In genomic region chr17:80421381-80422090, GRCh38 we compare ENCODE assay signal across 21 cellular contexts. TPM values are rescaled to one million over a fixed set of nuclear protein-coding genes. Genes with fewer than 3 reads are reported as not detected.
DNase-seq lines count a peak whose midpoint lies in the region; TF ChIP-seq lines count a peak whose summit lies in the region.
"Had no signal": no experiment of that assay in that cellular context is flagged by ENCODE, and none has a peak within 500 bp of the region (broad histone marks: within the 10 kb centered on the region; RNA-seq: fewer than 3 reads in every experiment).

No MANE protein-coding gene starts in this region.

- 87% methylated on average over 16 of the region's 20 CpGs for WGBS in mesenchymal stem cell

- H3K4me3 ChIP-seq in WERI-Rb-1 (ENCODE audit: low read depth, low read length) (no peak overlapping the region), mesenchymal stem cell (ENCODE audit: insufficient read depth in 1 of 2, low read depth in 1 of 2, low read length in 2 of 2) (no peak overlapping the region)
- H3K4me3 ChIP-seq: dorsolateral prefrontal cortex, right lobe of liver, upper lobe of right lung had no signal

- no peak overlapping the region for H2AFZ ChIP-seq in mesenchymal stem cell (ENCODE audit: low read depth, low read length)

- no peak overlapping the region for H2BK5ac ChIP-seq in mesenchymal stem cell (ENCODE audit: low read depth, low read length, poor library complexity, severe bottlenecking)

- H3K27ac ChIP-seq in WERI-Rb-1 (peak overlapping the region; percentile 30), mesenchymal stem cell (ENCODE audit: low read length, poor library complexity, severe bottlenecking) (no peak overlapping the region)
- H3K27ac ChIP-seq: 22Rv1, dorsolateral prefrontal cortex, right lobe of liver, upper lobe of right lung had no signal

- DNase-seq in NCI-H2029 (lab: John Stamatoyannopoulos, UW) (peak; percentile 25), NCI-H2029 treated with DMSO at 0.1 percent for 48 hours (lab: John Stamatoyannopoulos, UW) (no peak), GM20000 (ENCODE audit: low spot score) (peak; percentile 6), WERI-Rb-1 (peak; percentile 76), mesenchymal stem cell (no peak), NCI-H1092 (lab: John Stamatoyannopoulos, UW) (no peak), DMS79 treated with DMSO at 0.1 percent for 48 hours (lab: John Stamatoyannopoulos, UW) (no peak), DMS79 (lab: John Stamatoyannopoulos, UW) (no peak)
- DNase-seq: activated B cell treated with CpG ODN at 0.5 μM for 24 hours; activated CD8-positive, alpha-beta memory T cell treated with anti-CD3 and anti-CD28 coated beads, Interleukin-2, amount 50 U/mL, for 4 hours; activated naive CD8-positive, alpha-beta T cell treated with anti-CD3 and anti-CD28 coated beads for 36 hours; CD4-positive, alpha-beta memory T cell; DMS53; dorsolateral prefrontal cortex; IMR-90; NCI-H1105 treated with DMSO at 0.1 percent for 48 hours; stimulated activated CD4-positive, alpha-beta T cell treated with anti-CD3 and anti-CD28 coated beads, Interleukin-15, amount 100 ng/mL, for 24 hours; SW 1271; upper lobe of right lung had no signal

- H2BK12ac ChIP-seq in mesenchymal stem cell (ENCODE audit: low read length in 2 of 2) = no peak overlapping the region

- H3K79me1 ChIP-seq in mesenchymal stem cell (replicated peaks; ENCODE audit: low read length, poor library complexity, severe bottlenecking) = peaks cover 24% of the 10 kb centered on the region

- peaks cover 9% of the 10 kb centered on the region for H3K4me1 ChIP-seq in mesenchymal stem cell (ENCODE audit: control insufficient read depth, insufficient read depth, low read depth, low read length)

- H3K27me3 ChIP-seq in WERI-Rb-1 (ENCODE audit: insufficient read depth, low read depth, severe bottlenecking) = no peaks in the 10 kb centered on the region
- H3K27me3 ChIP-seq in mesenchymal stem cell (ENCODE audit: control insufficient read depth in 1 of 2, insufficient read depth in 1 of 2, low read length in 2 of 2) = peaks cover 0 to 8% of the 10 kb centered on the region in 2 experiments
- H3K27me3 ChIP-seq: dorsolateral prefrontal cortex, right lobe of liver, upper lobe of right lung had no signal

- no peak overlapping the region for H2BK15ac ChIP-seq in mesenchymal stem cell (ENCODE audit: low read depth, poor library complexity, severe bottlenecking)

- H3K36me3 ChIP-seq in WERI-Rb-1 = peaks cover 21% of the 10 kb centered on the region
- H3K36me3 ChIP-seq in mesenchymal stem cell (ENCODE audit: control insufficient read depth in 1 of 2, insufficient read depth in 2 of 2, low read depth in 1 of 2, low read length in 2 of 2) = peaks cover 22 to 31% of the 10 kb centered on the region in 2 experiments

- H4K8ac ChIP-seq in mesenchymal stem cell (ENCODE audit: low read length) = no peak overlapping the region

- H3K4ac ChIP-seq in mesenchymal stem cell (ENCODE audit: low read depth in 1 of 2, low read length in 2 of 2) = no peak overlapping the region

- no peak overlapping the region for H3K14ac ChIP-seq in mesenchymal stem cell (ENCODE audit: low read length in 2 of 2)

- no peak overlapping the region for H3K4me2 ChIP-seq in mesenchymal stem cell (ENCODE audit: low read length, poor library complexity, severe bottlenecking)

- no peak overlapping the region for H3K9ac ChIP-seq in mesenchymal stem cell (ENCODE audit: low read length)

- H2AK5ac ChIP-seq in mesenchymal stem cell (ENCODE audit: low read length, severe bottlenecking) = no peak overlapping the region

- no peak for TF ChIP-seq CTCF in GM20000 (IDR thresholded peaks at IDR 0.05; ENCODE audit: extremely low read depth, missing control alignments)
- no peak for TF ChIP-seq CTCF in WERI-Rb-1 (IDR thresholded peaks at IDR 0.05; ENCODE audit: low read depth, low read length)

- H2BK120ac ChIP-seq in mesenchymal stem cell (ENCODE audit: low read depth, low read length) = no peak overlapping the region

- no peak overlapping the region for H3K23ac ChIP-seq in mesenchymal stem cell (ENCODE audit: low read length in 2 of 2)

- peak overlapping the region; percentile 18 for H4K91ac ChIP-seq in mesenchymal stem cell (ENCODE audit: low read length)

- H3K18ac ChIP-seq in mesenchymal stem cell (ENCODE audit: low read depth in 1 of 2, low read length in 2 of 2) = no peak overlapping the region

- H3K9me3 ChIP-seq in WERI-Rb-1 (ENCODE audit: severe bottlenecking) (no peaks in the 10 kb centered on the region), mesenchymal stem cell (ENCODE audit: control insufficient read depth, low read length) (no peaks in the 10 kb centered on the region)
- H3K9me3 ChIP-seq: right lobe of liver, upper lobe of right lung had no signal

RNA-seq across cellular contexts. Expression of gene ENDOV, which starts 6.6 kb away (rescaled TPM):
- polyA plus RNA-seq in mesenchymal stem cell (2013, experiment 1 of 2) = 13.7 TPM
- polyA plus RNA-seq in mesenchymal stem cell (2013, experiment 2 of 2) = 12.8 TPM

RNA-seq across cellular contexts. Expression of gene NPTX1, which starts 54.9 kb away (rescaled TPM):
- 1.3 TPM for polyA plus RNA-seq in mesenchymal stem cell (2013, experiment 1 of 2)
- polyA plus RNA-seq in mesenchymal stem cell (2013, experiment 2 of 2) = 1.5 TPM

Comparison
In these comparisons a context has a peak if more than half of its experiments do, and no peak if none do; other contexts are left out.
1. DNase-seq: peak in NCI-H2029 (single experiment), GM20000 (single experiment) and WERI-Rb-1 (single experiment); none in NCI-H2029 treated with DMSO at 0.1 percent for 48 hours (single experiment), mesenchymal stem cell (single experiment), NCI-H1092 (single experiment), DMS79 treated with DMSO at 0.1 percent for 48 hours (single experiment) and DMS79 (single experiment).